8 cellular contexts compared by ENCODE assay signal in the genomic region with DNA sequence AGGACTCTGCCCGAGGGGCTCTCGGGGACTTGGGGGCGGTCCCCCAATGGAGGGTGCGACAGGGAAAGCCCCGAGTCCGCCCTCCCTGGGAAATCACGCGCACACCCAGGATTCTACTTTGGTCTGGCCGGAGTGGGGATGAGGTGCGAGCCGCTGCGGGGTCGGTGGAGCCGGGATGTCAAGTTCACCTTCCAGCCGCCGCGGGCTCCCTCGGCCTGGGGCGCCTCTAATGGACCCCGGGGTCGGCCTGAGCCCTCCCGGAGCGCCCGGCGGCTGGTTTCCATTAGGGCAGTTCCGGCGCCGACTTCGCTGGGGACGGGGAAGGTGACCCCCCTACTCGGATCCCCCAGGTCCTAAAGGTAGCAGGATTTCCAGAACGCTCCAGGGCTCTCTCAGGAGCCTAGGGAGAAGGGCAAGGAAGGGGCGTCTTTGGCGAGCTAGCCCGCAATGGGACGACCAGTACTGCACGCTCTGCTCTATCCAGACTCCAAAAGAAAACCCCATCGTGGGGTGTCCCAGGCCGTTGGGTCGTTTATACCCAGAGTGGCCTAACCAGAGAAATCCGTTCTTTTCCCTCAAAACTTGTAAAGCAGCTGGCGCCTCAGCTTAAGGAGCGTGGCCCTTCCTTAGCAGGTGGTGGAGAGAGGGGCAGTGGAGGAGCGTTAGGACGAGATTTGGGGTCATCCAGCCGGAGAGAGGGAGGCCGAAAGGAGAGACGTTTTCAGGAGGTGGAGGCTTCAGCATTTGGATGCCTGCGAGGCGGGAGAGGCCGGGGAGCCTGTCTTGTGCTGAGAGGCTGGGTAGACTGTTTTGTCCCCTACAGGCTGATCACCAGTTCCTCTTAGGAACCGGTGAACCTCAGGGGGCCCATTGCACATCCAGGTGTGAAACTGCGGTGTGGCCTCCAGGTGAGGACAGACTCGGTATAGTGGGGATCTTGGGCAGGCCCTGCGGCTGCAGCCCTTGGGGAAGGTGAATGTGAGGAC. TPM values are rescaled to one million over a fixed set of nuclear protein-coding genes. Genes with fewer than 3 reads are reported as not detected.
DNase-seq lines count a peak whose midpoint lies in the region; ATAC-seq and TF ChIP-seq lines count a peak whose summit lies in the region.

No MANE protein-coding gene starts in this region.

- WGBS in urinary bladder, result 27% methylated on average over 55 of the region's 55 CpGs

- H3K9me3 ChIP-seq in mucosa of descending colon, result no peaks in the 10 kb centered on the region

- intact Hi-C loops in dorsolateral prefrontal cortex (cut with DNase I) (no loop called here), mucosa of descending colon (cut with DNase I, micrococcal nuclease) (no loop called here)

- peak overlapping the region in 20 of 59 donors; percentile 2 to 86 (median 44) for H3K27ac ChIP-seq in dorsolateral prefrontal cortex
- no peak overlapping the region for H3K27ac ChIP-seq in urinary bladder (ENCODE audit: low read depth)

- H3K4me3 ChIP-seq in dorsolateral prefrontal cortex, result peak overlapping the region; percentile 12 to 72 (median 54)
- no peak overlapping the region for H3K4me3 ChIP-seq in mucosa of descending colon
- H3K4me3 ChIP-seq in urinary bladder (ENCODE audit: low read depth, low read length), result peak overlapping the region; percentile 46

- H3K4me1 ChIP-seq in mucosa of descending colon (ENCODE audit: low read depth), result peaks cover 14% of the 10 kb centered on the region
- H3K4me1 ChIP-seq in urinary bladder (ENCODE audit: insufficient read depth), result no peaks in the 10 kb centered on the region

- ATAC-seq in mucosa of descending colon, result no peak
- ATAC-seq in HG03196 (IDR thresholded peaks at IDR 0.05; ENCODE audit: unreplicated experiment), result no peak

- no peak for TF ChIP-seq CTCF in dorsolateral prefrontal cortex (IDR thresholded peaks at IDR 0.05 in 54 of 56, conservative IDR thresholded peaks at IDR 0.05 in 2 of 56; ENCODE audit: low read depth in 1 of 56, partially characterized antibody in 56 of 56)
- TF ChIP-seq CTCF in mucosa of descending colon (IDR thresholded peaks at IDR 0.05), result no peak

- peaks cover 0 to 58% (median 28%) of the 10 kb centered on the region in 45 donors for H3K27me3 ChIP-seq in dorsolateral prefrontal cortex

- H3K36me3 ChIP-seq in mucosa of descending colon (ENCODE audit: low read depth), result no peaks in the 10 kb centered on the region
- no peaks in the 10 kb centered on the region for H3K36me3 ChIP-seq in urinary bladder (ENCODE audit: insufficient read depth)

- peak; percentile 59 for DNase-seq in activated effector memory CD4-positive, alpha-beta T cell treated with anti-CD3 and anti-CD28 coated beads, Interleukin-2, amount 50 U/mL, for 16 hours
- no peak for DNase-seq in activated effector memory CD4-positive, alpha-beta T cell treated with Interleukin-2 at 50 U/mL for 16 hours
- no peak for DNase-seq in dorsolateral prefrontal cortex
- peak in 2 of 3 donors; percentile 29 to 48 for DNase-seq in mucosa of descending colon
- DNase-seq in pons (ENCODE audit: low spot score), result no peak
- no peak for DNase-seq in AML-193 (lab: John Stamatoyannopoulos, UW)

RNA-seq across cellular contexts. Expression of a gene that starts 0.9 kb away (rescaled TPM):
- total RNA-seq in dorsolateral prefrontal cortex, result 10 to 100 TPM in 25 of 120 experiments, 1 to 10 TPM in 95; 1.3 to 28.5 (median 7.1) TPM
- total RNA-seq in mucosa of descending colon, result 10 to 100 TPM in 1 of 3 donors, 1 to 10 TPM in 1, under 1 TPM in 1; 0.38 to 16.6 (median 1.2) TPM
- 6.8 TPM for total RNA-seq in urinary bladder
- 4.2 TPM for polyA plus RNA-seq in urinary bladder

RNA-seq across cellular contexts. Expression of a gene that starts 29.2 kb away (rescaled TPM):
- 1 to 10 TPM in 78 of 120 experiments, under 1 TPM in 39, not detected in 3; 0.18 to 5.9 (median 1.3) TPM for total RNA-seq in dorsolateral prefrontal cortex
- total RNA-seq in mucosa of descending colon, result under 1 TPM in 1 of 3 donors, not detected in 2; 0.51 TPM
- 0.16 TPM for total RNA-seq in urinary bladder
- polyA plus RNA-seq in urinary bladder, result 0.67 TPM

Comparison
In these comparisons a context has a peak if more than half of its experiments do, and no peak if none do; other contexts are left out.
1. DNase-seq: peak in activated effector memory CD4-positive, alpha-beta T cell treated with anti-CD3 and anti-CD28 coated beads, Interleukin-2, amount 50 U/mL, for 16 hours (single experiment) and mucosa of descending colon (2 of 3); none in activated effector memory CD4-positive, alpha-beta T cell treated with Interleukin-2 at 50 U/mL for 16 hours (single experiment), dorsolateral prefrontal cortex (0 of 10), pons (single experiment) and AML-193 (0 of 2).